In genomic region chr13:114077121-114077937, GRCh38 we compare ENCODE assay signal across 11 cellular contexts. TPM values are rescaled to one million over a fixed set of nuclear protein-coding genes. Genes with fewer than 3 reads are reported as not detected.
A peak's percentile ranks its signal among the peaks of the same experiment; 100 is the strongest.
DNase-seq lines count a peak whose midpoint lies in the region; ATAC-seq, FAIRE-seq and TF ChIP-seq lines count a peak whose summit lies in the region.
"Had no signal": no experiment of that assay in that cellular context is flagged by ENCODE, and none has a peak within 500 bp of the region (broad histone marks: within the 10 kb centered on the region; RNA-seq: fewer than 3 reads in every experiment).

No MANE protein-coding gene starts in this region.

- H3K23ac ChIP-seq in mesenchymal stem cell (ENCODE audit: low read length in 2 of 2) = no peak overlapping the region

- peak overlapping the region; percentile 90 for H3K9ac ChIP-seq in mesenchymal stem cell (ENCODE audit: low read length)

- H3K9me3 ChIP-seq in adrenal gland (replicated peaks in 1 of 3) = no peaks in the 10 kb centered on the region
- no peaks in the 10 kb centered on the region for H3K9me3 ChIP-seq in mesenchymal stem cell (ENCODE audit: control insufficient read depth, low read length)
- H3K9me3 ChIP-seq: heart right ventricle had no signal

- H3K4ac ChIP-seq in mesenchymal stem cell (ENCODE audit: low read depth in 1 of 2, low read length in 2 of 2) = peak overlapping the region in 1 of 2 experiments; percentile 35

- H3K27me3 ChIP-seq in adrenal gland = no peaks in the 10 kb centered on the region
- no peaks in the 10 kb centered on the region for H3K27me3 ChIP-seq in mesenchymal stem cell (ENCODE audit: control insufficient read depth in 1 of 2, insufficient read depth in 1 of 2, low read length in 2 of 2)
- H3K27me3 ChIP-seq: heart right ventricle had no signal

- H3K4me3 ChIP-seq in adrenal gland (no peak overlapping the region), mesenchymal stem cell (ENCODE audit: insufficient read depth in 1 of 2, low read depth in 1 of 2, low read length in 2 of 2) (no peak overlapping the region)
- H3K4me3 ChIP-seq: heart right ventricle had no signal

- peaks cover 2% of the 10 kb centered on the region for H3K79me1 ChIP-seq in mesenchymal stem cell (replicated peaks; ENCODE audit: low read length, poor library complexity, severe bottlenecking)

- no peak overlapping the region for H2BK120ac ChIP-seq in mesenchymal stem cell (ENCODE audit: low read depth, low read length)

- WGBS in adrenal gland, 4 donors = 84 to 89% (median 87%) methylated on average over 25 to 33 of the region's 33 CpGs
- 96% methylated on average over 30 of the region's 33 CpGs for WGBS in mesenchymal stem cell

- no peaks in the 10 kb centered on the region for H3K27me3 Mint-ChIP-seq in activated naive CD4-positive, alpha-beta T cell treated with anti-CD3 and anti-CD28 coated beads, Interleukin-2, amount 10 ng/mL, durations not matched to agents 7 days and 5 days
- H3K27me3 Mint-ChIP-seq in stimulated activated naive CD8-positive, alpha-beta T cell treated with anti-CD3 and anti-CD28 coated beads, Interleukin-15, amount 100 ng/mL, for 72 hours = no peaks in the 10 kb centered on the region

- H3K4me1 ChIP-seq in adrenal gland (replicated peaks in 1 of 2) (peaks cover 0 to 4% of the 10 kb centered on the region in 2 donors), mesenchymal stem cell (ENCODE audit: control insufficient read depth, insufficient read depth, low read depth, low read length) (peaks cover 44% of the 10 kb centered on the region)

- no peak for DNase-seq in activated naive CD4-positive, alpha-beta T cell treated with anti-CD3 and anti-CD28 coated beads, Interleukin-2, amount 10 ng/mL, durations not matched to agents 7 days and 5 days
- no peak for DNase-seq in activated naive CD4-positive, alpha-beta T cell treated with anti-CD3 and anti-CD28 coated beads, Interleukin-2, amount 50 U/mL, for 16 hours
- DNase-seq in adrenal gland (peak in 4 of 7 donors; percentile 3 to 46 (median 8)), mesenchymal stem cell (no peak), H54 (ENCODE audit: insufficient read length, low spot score) (no peak)
- DNase-seq in stimulated activated naive CD8-positive, alpha-beta T cell treated with anti-CD3 and anti-CD28 coated beads, Interleukin-15, amount 100 ng/mL, for 72 hours = no peak
- no peak for DNase-seq in stimulated activated CD4-positive, alpha-beta T cell treated with anti-CD3 and anti-CD28 coated beads, Interleukin-2, amount 100 ng/mL, for 24 hours
- DNase-seq: heart right ventricle; NCI-H524 treated with DMSO at 0.1 percent for 48 hours; stimulated activated CD8-positive, alpha-beta memory T cell treated with anti-CD3 and anti-CD28 coated beads, Interleukin-4, amount 100 ng/mL, for 48 hours had no signal

- H2AK5ac ChIP-seq in mesenchymal stem cell (ENCODE audit: low read length, severe bottlenecking) = no peak overlapping the region

- H3K27ac Mint-ChIP-seq in activated naive CD4-positive, alpha-beta T cell treated with anti-CD3 and anti-CD28 coated beads, Interleukin-2, amount 10 ng/mL, durations not matched to agents 7 days and 5 days = peak overlapping the region; percentile 33
- H3K27ac Mint-ChIP-seq in stimulated activated naive CD8-positive, alpha-beta T cell treated with anti-CD3 and anti-CD28 coated beads, Interleukin-15, amount 100 ng/mL, for 72 hours = peak overlapping the region; percentile 47 to 67

- H3K4me2 ChIP-seq in mesenchymal stem cell (ENCODE audit: low read length, poor library complexity, severe bottlenecking) = no peak overlapping the region

- peaks cover 68% of the 10 kb centered on the region for H3K36me3 Mint-ChIP-seq in activated naive CD4-positive, alpha-beta T cell treated with anti-CD3 and anti-CD28 coated beads, Interleukin-2, amount 10 ng/mL, durations not matched to agents 7 days and 5 days

- no peak for TF ChIP-seq POLR2A in adrenal gland (IDR thresholded peaks at IDR 0.05)
- TF ChIP-seq POLR2A in H54 (IDR thresholded peaks at IDR 0.05; ENCODE audit: low read depth, low read length) = no peak

- H3K36me3 ChIP-seq in adrenal gland (replicated peaks in 1 of 2) (no peaks in the 10 kb centered on the region), mesenchymal stem cell (ENCODE audit: control insufficient read depth in 1 of 2, insufficient read depth in 2 of 2, low read depth in 1 of 2, low read length in 2 of 2) (peaks cover 38 to 87% of the 10 kb centered on the region in 2 experiments)

- no peak overlapping the region for H4K91ac ChIP-seq in mesenchymal stem cell (ENCODE audit: low read length)

- CTCF ChIA-PET in activated naive CD4-positive, alpha-beta T cell treated with anti-CD3 and anti-CD28 coated beads, Interleukin-2, amount 10 ng/mL, durations not matched to agents 7 days and 5 days (lab: Charles Lee) = no interaction called here

- no peak overlapping the region for H2BK12ac ChIP-seq in mesenchymal stem cell (ENCODE audit: low read length in 2 of 2)

- peaks cover 4% of the 10 kb centered on the region for H3K9me3 Mint-ChIP-seq in activated naive CD4-positive, alpha-beta T cell treated with anti-CD3 and anti-CD28 coated beads, Interleukin-2, amount 10 ng/mL, durations not matched to agents 7 days and 5 days
- no peaks in the 10 kb centered on the region for H3K9me3 Mint-ChIP-seq in stimulated activated naive CD8-positive, alpha-beta T cell treated with anti-CD3 and anti-CD28 coated beads, Interleukin-15, amount 100 ng/mL, for 72 hours

- no peak for FAIRE-seq in H54 (lab: Jason Lieb, UNC)

- no peak overlapping the region for H4K8ac ChIP-seq in mesenchymal stem cell (ENCODE audit: low read length)

- H3K18ac ChIP-seq in mesenchymal stem cell (ENCODE audit: low read depth in 1 of 2, low read length in 2 of 2) = peak overlapping the region in 1 of 2 experiments; percentile 40

- no peak overlapping the region for H3K14ac ChIP-seq in mesenchymal stem cell (ENCODE audit: low read length in 2 of 2)

- intact Hi-C loops in adrenal gland (cut with DNase I) = no loop called here

- no peak overlapping the region for H2BK5ac ChIP-seq in mesenchymal stem cell (ENCODE audit: low read depth, low read length, poor library complexity, severe bottlenecking)

- H3K4me3 Mint-ChIP-seq in activated naive CD4-positive, alpha-beta T cell treated with anti-CD3 and anti-CD28 coated beads, Interleukin-2, amount 10 ng/mL, durations not matched to agents 7 days and 5 days = no peak overlapping the region
- no peak overlapping the region for H3K4me3 Mint-ChIP-seq in stimulated activated naive CD8-positive, alpha-beta T cell treated with anti-CD3 and anti-CD28 coated beads, Interleukin-15, amount 100 ng/mL, for 72 hours

- no peak overlapping the region for H2AFZ ChIP-seq in mesenchymal stem cell (ENCODE audit: low read depth, low read length)

- H2BK15ac ChIP-seq in mesenchymal stem cell (ENCODE audit: low read depth, poor library complexity, severe bottlenecking) = no peak overlapping the region

- TF ChIP-seq CTCF in adrenal gland (IDR thresholded peaks at IDR 0.05) = no peak

- H3K4me1 Mint-ChIP-seq in activated naive CD4-positive, alpha-beta T cell treated with anti-CD3 and anti-CD28 coated beads, Interleukin-2, amount 10 ng/mL, durations not matched to agents 7 days and 5 days = peaks cover 10% of the 10 kb centered on the region
- H3K4me1 Mint-ChIP-seq in stimulated activated naive CD8-positive, alpha-beta T cell treated with anti-CD3 and anti-CD28 coated beads, Interleukin-15, amount 100 ng/mL, for 72 hours = peaks cover 69% of the 10 kb centered on the region

- no peak for ATAC-seq in stimulated activated naive CD8-positive, alpha-beta T cell treated with anti-CD3 and anti-CD28 coated beads, Interleukin-15, amount 100 ng/mL, for 72 hours
- no peak for ATAC-seq in HG03442 (IDR thresholded peaks at IDR 0.05; ENCODE audit: unreplicated experiment)

- H3K27ac ChIP-seq in adrenal gland = no peak overlapping the region
- H3K27ac ChIP-seq in mesenchymal stem cell (ENCODE audit: low read length, poor library complexity, severe bottlenecking) = no peak overlapping the region

RNA-seq across cellular contexts. Expression of gene RASA3, which starts 55.1 kb away (rescaled TPM):
- total RNA-seq in adrenal gland = 10 to 100 TPM in 2 of 8 donors, 1 to 10 TPM in 6; 5.0 to 11.7 (median 8.0) TPM
- polyA plus RNA-seq in adrenal gland = 1 to 10 TPM; 2.9 to 8.2 (median 5.4) TPM
- polyA plus RNA-seq in mesenchymal stem cell (2013, experiment 1 of 2) = 44.2 TPM
- 43.9 TPM for polyA plus RNA-seq in mesenchymal stem cell (2013, experiment 2 of 2)

Comparison
In these comparisons a context has a peak if more than half of its experiments do, and no peak if none do; other contexts are left out.
1. DNase-seq: peak in adrenal gland (4 of 7); none in activated naive CD4-positive, alpha-beta T cell treated with anti-CD3 and anti-CD28 coated beads, Interleukin-2, amount 10 ng/mL, durations not matched to agents 7 days and 5 days (single experiment), activated naive CD4-positive, alpha-beta T cell treated with anti-CD3 and anti-CD28 coated beads, Interleukin-2, amount 50 U/mL, for 16 hours (single experiment), mesenchymal stem cell (single experiment), stimulated activated naive CD8-positive, alpha-beta T cell treated with anti-CD3 and anti-CD28 coated beads, Interleukin-15, amount 100 ng/mL, for 72 hours (0 of 2), stimulated activated CD4-positive, alpha-beta T cell treated with anti-CD3 and anti-CD28 coated beads, Interleukin-2, amount 100 ng/mL, for 24 hours (0 of 2) and H54 (single experiment).